Comparison of ENCODE assay signal across 10 cellular contexts in genomic region chr10:4708123-4708759, GRCh38.
DNase-seq lines count a peak whose midpoint lies in the region; TF ChIP-seq lines count a peak whose summit lies in the region.
"Had no signal": no experiment of that assay in that cellular context is flagged by ENCODE, and none has a peak within 500 bp of the region (broad histone marks: within the 10 kb centered on the region; RNA-seq: fewer than 3 reads in every experiment).

No MANE protein-coding gene starts in this region.

- H3K4me1 Mint-ChIP-seq in activated CD4-positive, alpha-beta T cell treated with anti-CD3 and anti-CD28 coated beads, Interleukin-2, amount 10 ng/mL, durations not matched to agents 24 days and 14 days: no peaks in the 10 kb centered on the region

- no peak overlapping the region for H3K4me3 Mint-ChIP-seq in activated CD4-positive, alpha-beta T cell treated with anti-CD3 and anti-CD28 coated beads, Interleukin-2, amount 10 ng/mL, durations not matched to agents 24 days and 14 days

- no peaks in the 10 kb centered on the region for H3K9me3 Mint-ChIP-seq in activated CD4-positive, alpha-beta T cell treated with anti-CD3 and anti-CD28 coated beads, Interleukin-2, amount 10 ng/mL, durations not matched to agents 24 days and 14 days

- DNase-seq in activated CD4-positive, alpha-beta T cell treated with anti-CD3 and anti-CD28 coated beads for 48 hours: peak; percentile 42
- no peak for DNase-seq in activated CD4-positive, alpha-beta T cell treated with anti-CD3 and anti-CD28 coated beads, Interleukin-2, amount 10 ng/mL, durations not matched to agents 24 days and 14 days
- DNase-seq in HAP-1 (ENCODE audit: low spot score in 2 of 2) (peak; percentile 4 to 69), WERI-Rb-1 (peak; percentile 15), lung microvascular endothelial cell (ENCODE audit: low read depth in 2 of 2) (peak; percentile 27 to 73), RPMI8226 (no peak), SIG-M5 treated with dmso at 0.1 percent for 504 hours (lab: John Stamatoyannopoulos, UW; ENCODE audit: unreplicated experiment) (no peak), retina (no peak)
- DNase-seq: activated CD8-positive, alpha-beta memory T cell treated with anti-CD3 and anti-CD28 coated beads for 24 hours; uterus had no signal

- intact Hi-C loops in activated CD4-positive, alpha-beta T cell treated with anti-CD3 and anti-CD28 coated beads, Interleukin-2, amount 10 ng/mL, durations not matched to agents 24 days and 14 days (cut with micrococcal nuclease): no loop called here

- H3K9me3 ChIP-seq in HAP-1 (no peaks in the 10 kb centered on the region), WERI-Rb-1 (ENCODE audit: severe bottlenecking) (no peaks in the 10 kb centered on the region)
- H3K9me3 ChIP-seq: uterus had no signal

- in situ Hi-C loops in HAP-1 (cut with MboI; ENCODE audit: low sequenced_read_pairs): no loop called here

- H3K36me3 ChIP-seq in HAP-1 (replicated peaks) (no peaks in the 10 kb centered on the region), WERI-Rb-1 (no peaks in the 10 kb centered on the region)
- H3K36me3 ChIP-seq: uterus had no signal

- H3K27me3 Mint-ChIP-seq in activated CD4-positive, alpha-beta T cell treated with anti-CD3 and anti-CD28 coated beads, Interleukin-2, amount 10 ng/mL, durations not matched to agents 24 days and 14 days: peaks cover 8% of the 10 kb centered on the region

- no peaks in the 10 kb centered on the region for H3K4me1 ChIP-seq in HAP-1
- H3K4me1 ChIP-seq: uterus had no signal

- TF ChIP-seq CTCF in WERI-Rb-1 (IDR thresholded peaks at IDR 0.05; ENCODE audit: low read depth, low read length): peak; percentile 21; the same call in 1 of the 2 replicates

- no peaks in the 10 kb centered on the region for H3K36me3 Mint-ChIP-seq in activated CD4-positive, alpha-beta T cell treated with anti-CD3 and anti-CD28 coated beads, Interleukin-2, amount 10 ng/mL, durations not matched to agents 24 days and 14 days (ENCODE audit: low read depth)

- no peak overlapping the region for H3K27ac Mint-ChIP-seq in activated CD4-positive, alpha-beta T cell treated with anti-CD3 and anti-CD28 coated beads, Interleukin-2, amount 10 ng/mL, durations not matched to agents 24 days and 14 days

- no peaks in the 10 kb centered on the region for H3K27me3 ChIP-seq in HAP-1 (ENCODE audit: low read depth)
- no peaks in the 10 kb centered on the region for H3K27me3 ChIP-seq in WERI-Rb-1 (ENCODE audit: insufficient read depth, low read depth, severe bottlenecking)
- H3K27me3 ChIP-seq: uterus had no signal

- H3K4me3 ChIP-seq in HAP-1 (no peak overlapping the region), WERI-Rb-1 (ENCODE audit: low read depth, low read length) (no peak overlapping the region)
- H3K4me3 ChIP-seq: uterus had no signal

- H3K27ac ChIP-seq in WERI-Rb-1: no peak overlapping the region
- H3K27ac ChIP-seq: uterus had no signal

Comparison
In these comparisons a context has a peak if more than half of its experiments do, and no peak if none do; other contexts are left out.
1. DNase-seq: peak in activated CD4-positive, alpha-beta T cell treated with anti-CD3 and anti-CD28 coated beads for 48 hours (single experiment), HAP-1 (2 of 2), WERI-Rb-1 (single experiment) and lung microvascular endothelial cell (2 of 2); none in activated CD4-positive, alpha-beta T cell treated with anti-CD3 and anti-CD28 coated beads, Interleukin-2, amount 10 ng/mL, durations not matched to agents 24 days and 14 days (single experiment), RPMI8226 (single experiment), SIG-M5 treated with dmso at 0.1 percent for 504 hours (single experiment) and retina (single experiment).